Comparison of ENCODE assay signal across 2 cellular contexts in the genomic region with DNA sequence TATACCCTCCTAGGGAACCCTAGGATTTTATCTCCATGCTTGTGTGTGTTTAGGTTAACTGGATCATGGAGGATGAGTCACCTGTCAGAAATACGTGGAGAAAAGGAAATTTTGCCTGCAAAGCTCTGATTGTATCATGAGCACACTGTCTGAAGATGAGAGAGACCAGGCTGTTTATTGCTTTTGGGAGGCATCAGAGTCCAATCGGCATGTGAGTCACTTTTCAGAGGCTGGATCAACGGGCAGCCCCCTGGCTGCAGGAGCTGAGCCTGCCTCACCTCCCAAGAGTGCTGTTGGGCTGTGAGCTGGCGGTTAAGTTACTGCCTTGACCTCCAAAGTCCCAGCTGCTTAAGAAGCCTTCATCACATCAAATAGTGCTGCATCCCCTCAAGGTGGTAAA.
TF ChIP-seq lines count a peak whose summit lies in the region.

No MANE protein-coding gene starts in this region.

TF ChIP-seq in IMR-90, 13 proteins besides CTCF, POLR2A, EP300 and RAD21:
- TF ChIP-seq, protein P1, sequence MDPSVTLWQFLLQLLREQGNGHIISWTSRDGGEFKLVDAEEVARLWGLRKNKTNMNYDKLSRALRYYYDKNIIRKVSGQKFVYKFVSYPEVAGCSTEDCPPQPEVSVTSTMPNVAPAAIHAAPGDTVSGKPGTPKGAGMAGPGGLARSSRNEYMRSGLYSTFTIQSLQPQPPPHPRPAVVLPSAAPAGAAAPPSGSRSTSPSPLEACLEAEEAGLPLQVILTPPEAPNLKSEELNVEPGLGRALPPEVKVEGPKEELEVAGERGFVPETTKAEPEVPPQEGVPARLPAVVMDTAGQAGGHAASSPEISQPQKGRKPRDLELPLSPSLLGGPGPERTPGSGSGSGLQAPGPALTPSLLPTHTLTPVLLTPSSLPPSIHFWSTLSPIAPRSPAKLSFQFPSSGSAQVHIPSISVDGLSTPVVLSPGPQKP (IDR thresholded peaks at IDR 0.05; ENCODE audit: borderline replicate concordance, low read depth, low read length), result no peak
- TF ChIP-seq SMC3 (IDR thresholded peaks at IDR 0.05; ENCODE audit: low read depth, low read length), result peak; percentile 32
- TF ChIP-seq CEBPB (IDR thresholded peaks at IDR 0.05; ENCODE audit: low read depth, low read length), result peak; percentile 49; the same call in 1 of the 2 replicates
- peak; percentile 46; the same call in 1 of the 2 replicates for TF ChIP-seq MAZ (IDR thresholded peaks at IDR 0.05; ENCODE audit: borderline replicate concordance, low read depth, low read length)
- peak; percentile 56 for TF ChIP-seq MAFK (IDR thresholded peaks at IDR 0.05; ENCODE audit: low read depth, low read length)
- no peak for TF ChIP-seq RCOR1 (IDR thresholded peaks at IDR 0.05; ENCODE audit: insufficient replicate concordance, low read length)
- no peak for TF ChIP-seq RFX5 (IDR thresholded peaks at IDR 0.05; ENCODE audit: low read depth, low read length)
- TF ChIP-seq BHLHE40 (IDR thresholded peaks at IDR 0.05; ENCODE audit: low read depth, low read length), result peak; percentile 78
- TF ChIP-seq, protein P2, sequence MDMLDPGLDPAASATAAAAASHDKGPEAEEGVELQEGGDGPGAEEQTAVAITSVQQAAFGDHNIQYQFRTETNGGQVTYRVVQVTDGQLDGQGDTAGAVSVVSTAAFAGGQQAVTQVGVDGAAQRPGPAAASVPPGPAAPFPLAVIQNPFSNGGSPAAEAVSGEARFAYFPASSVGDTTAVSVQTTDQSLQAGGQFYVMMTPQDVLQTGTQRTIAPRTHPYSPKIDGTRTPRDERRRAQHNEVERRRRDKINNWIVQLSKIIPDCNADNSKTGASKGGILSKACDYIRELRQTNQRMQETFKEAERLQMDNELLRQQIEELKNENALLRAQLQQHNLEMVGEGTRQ (IDR thresholded peaks at IDR 0.05; ENCODE audit: low read depth, low read length), result no peak
- TF ChIP-seq MXI1 (IDR thresholded peaks at IDR 0.05; ENCODE audit: borderline replicate concordance, low read depth, low read length), result peak; percentile 65; the same call in 1 of the 2 replicates
- TF ChIP-seq FOS (IDR thresholded peaks at IDR 0.05; ENCODE audit: low read depth, low read length), result peak; percentile 100
- TF ChIP-seq CHD1 (IDR thresholded peaks at IDR 0.05; ENCODE audit: low read depth, low read length), result no peak; the same call in 1 of the 2 replicates
- no peak for TF ChIP-seq NFE2L2 (IDR thresholded peaks at IDR 0.05; ENCODE audit: low read depth, low read length)
TF ChIP-seq in IMR-90: peak in this region for 7.

TF ChIP-seq in HepG2, 621 proteins besides CTCF, POLR2A, EP300 and RAD21:
- peak; percentile 88 for TF ChIP-seq FOSL2 (CRISPR knock-in tag; IDR thresholded peaks at IDR 0.05)
- 0 out of 2 replicates have a peak, but pooled peaks have one; percentile 29 for TF ChIP-seq JUND (CRISPR knock-in tag; IDR thresholded peaks at IDR 0.05)
- peak; percentile 19; the same call in 1 of the 2 replicates for TF ChIP-seq STAG1 (CRISPR knock-in tag; IDR thresholded peaks at IDR 0.05)
- TF ChIP-seq JUN (CRISPR knock-in tag; IDR thresholded peaks at IDR 0.05), result peak; percentile 48; the same call in 1 of the 2 replicates
- TF ChIP-seq TCF7 (IDR thresholded peaks at IDR 0.05; ENCODE audit: low read depth), result peak; percentile 13; the same call in 1 of the 2 replicates
- TF ChIP-seq TOPORS (CRISPR knock-in tag; IDR thresholded peaks at IDR 0.05), result no peak
- TF ChIP-seq, protein P3, sequence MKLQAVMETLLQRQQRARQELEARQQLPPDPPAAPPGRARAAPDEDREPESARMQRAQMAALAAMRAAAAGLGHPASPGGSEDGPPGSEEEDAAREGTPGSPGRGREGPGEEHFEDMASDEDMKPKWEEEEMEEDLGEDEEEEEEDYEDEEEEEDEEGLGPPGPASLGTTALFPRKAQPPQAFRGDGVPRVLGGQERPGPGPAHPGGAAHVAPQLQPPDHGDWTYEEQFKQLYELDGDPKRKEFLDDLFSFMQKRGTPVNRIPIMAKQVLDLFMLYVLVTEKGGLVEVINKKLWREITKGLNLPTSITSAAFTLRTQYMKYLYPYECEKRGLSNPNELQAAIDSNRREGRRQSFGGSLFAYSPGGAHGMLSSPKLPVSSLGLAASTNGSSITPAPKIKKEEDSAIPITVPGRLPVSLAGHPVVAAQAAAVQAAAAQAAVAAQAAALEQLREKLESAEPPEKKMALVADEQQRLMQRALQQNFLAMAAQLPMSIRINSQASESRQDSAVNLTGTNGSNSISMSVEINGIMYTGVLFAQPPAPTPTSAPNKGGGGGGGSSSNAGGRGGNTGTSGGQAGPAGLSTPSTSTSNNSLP (IDR thresholded peaks at IDR 0.05; ENCODE audit: low read depth, low read length), result peak; percentile 54; the same call in 1 of the 2 replicates
- TF ChIP-seq, protein P4, sequence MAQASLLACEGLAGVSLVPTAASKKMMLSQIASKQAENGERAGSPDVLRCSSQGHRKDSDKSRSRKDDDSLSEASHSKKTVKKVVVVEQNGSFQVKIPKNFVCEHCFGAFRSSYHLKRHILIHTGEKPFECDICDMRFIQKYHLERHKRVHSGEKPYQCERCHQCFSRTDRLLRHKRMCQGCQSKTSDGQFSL (CRISPR knock-in tag; IDR thresholded peaks at IDR 0.05), result no peak
- TF ChIP-seq SAP130 (CRISPR knock-in tag; IDR thresholded peaks at IDR 0.05; ENCODE audit: low read depth), result peak; percentile 71
- peak; percentile 29; the same call in 1 of the 2 replicates for TF ChIP-seq HNF4A (CRISPR knock-in tag; IDR thresholded peaks at IDR 0.05)
- TF ChIP-seq ZKSCAN5 (CRISPR knock-in tag; IDR thresholded peaks at IDR 0.05), result peak; percentile 61; the same call in 1 of the 2 replicates
- TF ChIP-seq, protein P5, sequence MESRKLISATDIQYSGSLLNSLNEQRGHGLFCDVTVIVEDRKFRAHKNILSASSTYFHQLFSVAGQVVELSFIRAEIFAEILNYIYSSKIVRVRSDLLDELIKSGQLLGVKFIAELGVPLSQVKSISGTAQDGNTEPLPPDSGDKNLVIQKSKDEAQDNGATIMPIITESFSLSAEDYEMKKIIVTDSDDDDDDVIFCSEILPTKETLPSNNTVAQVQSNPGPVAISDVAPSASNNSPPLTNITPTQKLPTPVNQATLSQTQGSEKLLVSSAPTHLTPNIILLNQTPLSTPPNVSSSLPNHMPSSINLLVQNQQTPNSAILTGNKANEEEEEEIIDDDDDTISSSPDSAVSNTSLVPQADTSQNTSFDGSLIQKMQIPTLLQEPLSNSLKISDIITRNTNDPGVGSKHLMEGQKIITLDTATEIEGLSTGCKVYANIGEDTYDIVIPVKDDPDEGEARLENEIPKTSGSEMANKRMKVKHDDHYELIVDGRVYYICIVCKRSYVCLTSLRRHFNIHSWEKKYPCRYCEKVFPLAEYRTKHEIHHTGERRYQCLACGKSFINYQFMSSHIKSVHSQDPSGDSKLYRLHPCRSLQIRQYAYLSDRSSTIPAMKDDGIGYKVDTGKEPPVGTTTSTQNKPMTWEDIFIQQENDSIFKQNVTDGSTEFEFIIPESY (CRISPR knock-in tag; IDR thresholded peaks at IDR 0.05), result peak; percentile 65
- TF ChIP-seq, protein P6, sequence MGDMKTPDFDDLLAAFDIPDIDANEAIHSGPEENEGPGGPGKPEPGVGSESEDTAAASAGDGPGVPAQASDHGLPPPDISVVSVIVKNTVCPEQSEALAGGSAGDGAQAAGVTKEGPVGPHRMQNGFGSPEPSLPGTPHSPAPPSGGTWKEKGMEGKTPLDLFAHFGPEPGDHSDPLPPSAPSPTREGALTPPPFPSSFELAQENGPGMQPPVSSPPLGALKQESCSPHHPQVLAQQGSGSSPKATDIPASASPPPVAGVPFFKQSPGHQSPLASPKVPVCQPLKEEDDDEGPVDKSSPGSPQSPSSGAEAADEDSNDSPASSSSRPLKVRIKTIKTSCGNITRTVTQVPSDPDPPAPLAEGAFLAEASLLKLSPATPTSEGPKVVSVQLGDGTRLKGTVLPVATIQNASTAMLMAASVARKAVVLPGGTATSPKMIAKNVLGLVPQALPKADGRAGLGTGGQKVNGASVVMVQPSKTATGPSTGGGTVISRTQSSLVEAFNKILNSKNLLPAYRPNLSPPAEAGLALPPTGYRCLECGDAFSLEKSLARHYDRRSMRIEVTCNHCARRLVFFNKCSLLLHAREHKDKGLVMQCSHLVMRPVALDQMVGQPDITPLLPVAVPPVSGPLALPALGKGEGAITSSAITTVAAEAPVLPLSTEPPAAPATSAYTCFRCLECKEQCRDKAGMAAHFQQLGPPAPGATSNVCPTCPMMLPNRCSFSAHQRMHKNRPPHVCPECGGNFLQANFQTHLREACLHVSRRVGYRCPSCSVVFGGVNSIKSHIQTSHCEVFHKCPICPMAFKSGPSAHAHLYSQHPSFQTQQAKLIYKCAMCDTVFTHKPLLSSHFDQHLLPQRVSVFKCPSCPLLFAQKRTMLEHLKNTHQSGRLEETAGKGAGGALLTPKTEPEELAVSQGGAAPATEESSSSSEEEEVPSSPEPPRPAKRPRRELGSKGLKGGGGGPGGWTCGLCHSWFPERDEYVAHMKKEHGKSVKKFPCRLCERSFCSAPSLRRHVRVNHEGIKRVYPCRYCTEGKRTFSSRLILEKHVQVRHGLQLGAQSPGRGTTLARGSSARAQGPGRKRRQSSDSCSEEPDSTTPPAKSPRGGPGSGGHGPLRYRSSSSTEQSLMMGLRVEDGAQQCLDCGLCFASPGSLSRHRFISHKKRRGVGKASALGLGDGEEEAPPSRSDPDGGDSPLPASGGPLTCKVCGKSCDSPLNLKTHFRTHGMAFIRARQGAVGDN (CRISPR knock-in tag; IDR thresholded peaks at IDR 0.05), result peak; percentile 49
- 0 out of 2 replicates have a peak, but pooled peaks have one; percentile 3 for TF ChIP-seq SMC3 (IDR thresholded peaks at IDR 0.05; ENCODE audit: low read length)
- TF ChIP-seq, protein P7, sequence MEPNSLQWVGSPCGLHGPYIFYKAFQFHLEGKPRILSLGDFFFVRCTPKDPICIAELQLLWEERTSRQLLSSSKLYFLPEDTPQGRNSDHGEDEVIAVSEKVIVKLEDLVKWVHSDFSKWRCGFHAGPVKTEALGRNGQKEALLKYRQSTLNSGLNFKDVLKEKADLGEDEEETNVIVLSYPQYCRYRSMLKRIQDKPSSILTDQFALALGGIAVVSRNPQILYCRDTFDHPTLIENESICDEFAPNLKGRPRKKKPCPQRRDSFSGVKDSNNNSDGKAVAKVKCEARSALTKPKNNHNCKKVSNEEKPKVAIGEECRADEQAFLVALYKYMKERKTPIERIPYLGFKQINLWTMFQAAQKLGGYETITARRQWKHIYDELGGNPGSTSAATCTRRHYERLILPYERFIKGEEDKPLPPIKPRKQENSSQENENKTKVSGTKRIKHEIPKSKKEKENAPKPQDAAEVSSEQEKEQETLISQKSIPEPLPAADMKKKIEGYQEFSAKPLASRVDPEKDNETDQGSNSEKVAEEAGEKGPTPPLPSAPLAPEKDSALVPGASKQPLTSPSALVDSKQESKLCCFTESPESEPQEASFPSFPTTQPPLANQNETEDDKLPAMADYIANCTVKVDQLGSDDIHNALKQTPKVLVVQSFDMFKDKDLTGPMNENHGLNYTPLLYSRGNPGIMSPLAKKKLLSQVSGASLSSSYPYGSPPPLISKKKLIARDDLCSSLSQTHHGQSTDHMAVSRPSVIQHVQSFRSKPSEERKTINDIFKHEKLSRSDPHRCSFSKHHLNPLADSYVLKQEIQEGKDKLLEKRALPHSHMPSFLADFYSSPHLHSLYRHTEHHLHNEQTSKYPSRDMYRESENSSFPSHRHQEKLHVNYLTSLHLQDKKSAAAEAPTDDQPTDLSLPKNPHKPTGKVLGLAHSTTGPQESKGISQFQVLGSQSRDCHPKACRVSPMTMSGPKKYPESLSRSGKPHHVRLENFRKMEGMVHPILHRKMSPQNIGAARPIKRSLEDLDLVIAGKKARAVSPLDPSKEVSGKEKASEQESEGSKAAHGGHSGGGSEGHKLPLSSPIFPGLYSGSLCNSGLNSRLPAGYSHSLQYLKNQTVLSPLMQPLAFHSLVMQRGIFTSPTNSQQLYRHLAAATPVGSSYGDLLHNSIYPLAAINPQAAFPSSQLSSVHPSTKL (CRISPR knock-in tag; IDR thresholded peaks at IDR 0.05), result peak; percentile 44; the same call in 1 of the 2 replicates
- no peak for TF ChIP-seq ZNF232 (CRISPR knock-in tag; IDR thresholded peaks at IDR 0.05; ENCODE audit: borderline replicate concordance)
- 0 out of 2 replicates have a peak, but pooled peaks have one; percentile 25 for TF ChIP-seq GATAD2A (CRISPR knock-in tag; IDR thresholded peaks at IDR 0.05)
- no peak for TF ChIP-seq ZNF564 (CRISPR knock-in tag; IDR thresholded peaks at IDR 0.05)
- TF ChIP-seq LCORL (IDR thresholded peaks at IDR 0.05), result no peak
- peak; percentile 66 for TF ChIP-seq LCORL (CRISPR knock-in tag; IDR thresholded peaks at IDR 0.05)
- TF ChIP-seq DMAP1 (CRISPR knock-in tag; IDR thresholded peaks at IDR 0.05), result no peak
- TF ChIP-seq CENPT (CRISPR knock-in tag; IDR thresholded peaks at IDR 0.05; ENCODE audit: low read depth), result no peak
- TF ChIP-seq CREB1 (IDR thresholded peaks at IDR 0.05), result peak; percentile 49
- no peak for TF ChIP-seq CREB1 (CRISPR knock-in tag; IDR thresholded peaks at IDR 0.05)
- TF ChIP-seq MED1 (CRISPR knock-in tag; IDR thresholded peaks at IDR 0.05), result peak; percentile 64; the same call in 1 of the 2 replicates
- TF ChIP-seq, protein P8, sequence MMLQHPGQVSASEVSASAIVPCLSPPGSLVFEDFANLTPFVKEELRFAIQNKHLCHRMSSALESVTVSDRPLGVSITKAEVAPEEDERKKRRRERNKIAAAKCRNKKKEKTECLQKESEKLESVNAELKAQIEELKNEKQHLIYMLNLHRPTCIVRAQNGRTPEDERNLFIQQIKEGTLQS (CRISPR knock-in tag; IDR thresholded peaks at IDR 0.05), result 0 out of 2 replicates have a peak, but pooled peaks have one; percentile 38
- TF ChIP-seq, protein P9, sequence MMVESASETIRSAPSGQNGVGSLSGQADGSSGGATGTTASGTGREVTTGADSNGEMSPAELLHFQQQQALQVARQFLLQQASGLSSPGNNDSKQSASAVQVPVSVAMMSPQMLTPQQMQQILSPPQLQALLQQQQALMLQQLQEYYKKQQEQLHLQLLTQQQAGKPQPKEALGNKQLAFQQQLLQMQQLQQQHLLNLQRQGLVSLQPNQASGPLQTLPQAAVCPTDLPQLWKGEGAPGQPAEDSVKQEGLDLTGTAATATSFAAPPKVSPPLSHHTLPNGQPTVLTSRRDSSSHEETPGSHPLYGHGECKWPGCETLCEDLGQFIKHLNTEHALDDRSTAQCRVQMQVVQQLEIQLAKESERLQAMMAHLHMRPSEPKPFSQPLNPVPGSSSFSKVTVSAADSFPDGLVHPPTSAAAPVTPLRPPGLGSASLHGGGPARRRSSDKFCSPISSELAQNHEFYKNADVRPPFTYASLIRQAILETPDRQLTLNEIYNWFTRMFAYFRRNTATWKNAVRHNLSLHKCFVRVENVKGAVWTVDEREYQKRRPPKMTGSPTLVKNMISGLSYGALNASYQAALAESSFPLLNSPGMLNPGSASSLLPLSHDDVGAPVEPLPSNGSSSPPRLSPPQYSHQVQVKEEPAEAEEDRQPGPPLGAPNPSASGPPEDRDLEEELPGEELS (CRISPR knock-in tag; IDR thresholded peaks at IDR 0.05), result 0 out of 2 replicates have a peak, but pooled peaks have one; percentile 17
- TF ChIP-seq FOXO1 (CRISPR knock-in tag; IDR thresholded peaks at IDR 0.05), result peak; percentile 33; the same call in 1 of the 2 replicates
- no peak for TF ChIP-seq SOX6 (IDR thresholded peaks at IDR 0.05)
- TF ChIP-seq SOX6 (CRISPR knock-in tag; IDR thresholded peaks at IDR 0.05), result 0 out of 2 replicates have a peak, but pooled peaks have one; percentile 11
